In genomic region chr7:1536105-1536767, GRCh38 we compare ENCODE assay signal across 11 cellular contexts. TPM values are rescaled to one million over a fixed set of nuclear protein-coding genes. Genes with fewer than 3 reads are reported as not detected.
DNase-seq lines count a peak whose midpoint lies in the region; ATAC-seq, FAIRE-seq and TF ChIP-seq lines count a peak whose summit lies in the region.
"Had no signal": no experiment of that assay in that cellular context is flagged by ENCODE, and none has a peak within 500 bp of the region (broad histone marks: within the 10 kb centered on the region; RNA-seq: fewer than 3 reads in every experiment).

No MANE protein-coding gene starts in this region.

- peaks cover 100% of the 10 kb centered on the region for H3K36me3 Mint-ChIP-seq in Calu3 (ENCODE audit: insufficient read depth, unreplicated experiment)
- H3K36me3 Mint-ChIP-seq: activated naive CD8-positive, alpha-beta T cell had no signal

- H3K9me3 Mint-ChIP-seq in Calu3 (ENCODE audit: low read depth, unreplicated experiment), result no peaks in the 10 kb centered on the region

- TF ChIP-seq EP300 in HepG2 (IDR thresholded peaks at IDR 0.05; ENCODE audit: low read depth in 2 of 2, low read length in 2 of 2) (no peak), HepG2 (CRISPR knock-in tag; IDR thresholded peaks at IDR 0.05; ENCODE audit: borderline replicate concordance) (no peak)

- H3K4me1 ChIP-seq in HepG2 (ENCODE audit: insufficient read depth, low read length) (peaks cover 60% of the 10 kb centered on the region), small intestine (ENCODE audit: control insufficient read depth in 2 of 2, insufficient read depth in 1 of 2, low read depth in 1 of 2, low read length in 1 of 2) (peaks cover 4 to 19% of the 10 kb centered on the region in 2 donors)

- in situ Hi-C loops in brain microvascular endothelial cell (cut with HindIII; ENCODE audit: low pct_ligation_motif_present, low sequenced_read_pairs) (no loop called here), HepG2 (cut with HindIII; ENCODE audit: extremely low pct_ligation_motif_present, low pct_unique_long_range_greater_than_20kb) (no loop called here)

- H3K27me3 Mint-ChIP-seq in Calu3 (ENCODE audit: unreplicated experiment), result no peaks in the 10 kb centered on the region
- H3K27me3 Mint-ChIP-seq: activated naive CD8-positive, alpha-beta T cell had no signal

- TSS peak; percentile 3 for BruUV-seq in Calu3 (replicated peaks; lab: Mats Ljungman, UMichigan)
- no TSS peak for BruUV-seq in HepG2 (replicated peaks; lab: Mats Ljungman, UMichigan)

- H3K4me1 Mint-ChIP-seq in Calu3 (ENCODE audit: low read depth, unreplicated experiment), result peaks cover 53% of the 10 kb centered on the region

- TF ChIP-seq CTCF in Calu3 (IDR thresholded peaks at IDR 0.05; ENCODE audit: unreplicated experiment) (no peak), brain microvascular endothelial cell (IDR thresholded peaks at IDR 0.05; ENCODE audit: low read depth, low read length, missing control alignments) (no peak), HepG2 (CRISPR knock-in tag; IDR thresholded peaks at IDR 0.05) (no peak), GM10248 (IDR thresholded peaks at IDR 0.05; ENCODE audit: control extremely low read depth, extremely low read depth, low read depth, missing control alignments) (no peak)

- FAIRE-seq in HepG2 (lab: Jason Lieb, UNC), result no peak
- no peak for FAIRE-seq in small intestine (lab: Jason Lieb, UNC)

- peaks cover 60% of the 10 kb centered on the region for H3K79me2 ChIP-seq in HepG2 (ENCODE audit: insufficient read depth, low read length)

- H3K27ac ChIP-seq in brain microvascular endothelial cell (peak overlapping the region; percentile 99), HepG2 (ENCODE audit: extremely low read length, insufficient read depth, low read length) (peak overlapping the region; percentile 85), small intestine (ENCODE audit: low read depth in 1 of 2, low read length in 1 of 2) (peak overlapping the region; percentile 92 to 98)
- H3K27ac ChIP-seq: WERI-Rb-1 had no signal

- no peak overlapping the region for H2AFZ ChIP-seq in HepG2 (ENCODE audit: low read length)

- TF ChIP-seq RAD21 in HepG2 (CRISPR knock-in tag; IDR thresholded peaks at IDR 0.05), result no peak

- peaks cover 26% of the 10 kb centered on the region for H3K36me3 ChIP-seq in brain microvascular endothelial cell (replicated peaks)
- H3K36me3 ChIP-seq in HepG2 (replicated peaks in 1 of 2; ENCODE audit: control insufficient read depth in 1 of 2, insufficient read depth in 2 of 2, low read length in 2 of 2), result peaks cover 15 to 25% of the 10 kb centered on the region in 2 experiments; a peak in 4 of 5 replicates
- peaks cover 10 to 17% of the 10 kb centered on the region in 2 donors for H3K36me3 ChIP-seq in small intestine (ENCODE audit: control insufficient read depth in 2 of 2, insufficient read depth in 2 of 2, low read length in 2 of 2)

- peaks cover 15% of the 10 kb centered on the region; the same call in 1 of the 2 replicates for H4K20me1 ChIP-seq in HepG2 (ENCODE audit: insufficient read depth, low read length)

- H3K27me3 ChIP-seq in brain microvascular endothelial cell (replicated peaks) (no peaks in the 10 kb centered on the region), HepG2 (ENCODE audit: control insufficient read depth in 1 of 2, insufficient read depth in 2 of 2, low read length in 2 of 2) (no peaks in the 10 kb centered on the region; a peak in 1 of 5 replicates), small intestine (ENCODE audit: control insufficient read depth in 2 of 2, insufficient read depth in 2 of 2, low read length in 2 of 2) (no peaks in the 10 kb centered on the region)

- ATAC-seq in HepG2 (no peak), GM21737 (IDR thresholded peaks at IDR 0.05; ENCODE audit: unreplicated experiment) (no peak)

- peak overlapping the region; percentile 82 for H3K9ac ChIP-seq in HepG2 (ENCODE audit: insufficient read depth, low read depth, low read length)

- intact Hi-C loops in Calu3 (cut with micrococcal nuclease; ENCODE audit: unreplicated experiment), result no loop called here
- intact Hi-C loops in HepG2 (cut with micrococcal nuclease; ENCODE audit: unreplicated experiment), result loop anchor here (2.0 kb wide), 2 partner anchors 19 to 29 kb away; no protein-coding TSS in a partner anchor

- no peaks in the 10 kb centered on the region for H3K9me3 ChIP-seq in HepG2 (ENCODE audit: low read length)
- H3K9me3 ChIP-seq in small intestine (ENCODE audit: control insufficient read depth, low read depth), result no peaks in the 10 kb centered on the region

- CTCF ChIA-PET in Calu3 (lab: Charles Lee) (interaction anchor here (1.1 to 1.9 kb wide), 2 partner anchors 19 to 79 kb away, joined by 3 to 29 read pairs; partner anchors contain the start of gene TMEM184A), HepG2 (lab: Yijun Ruan, JAX; ENCODE audit: low intra/inter-chr PET ratio, low total read pairs) (no interaction called here), GM10248 (lab: Yijun Ruan, JAX) (no interaction called here)

- TF ChIP-seq POLR2A in HepG2 (IDR thresholded peaks at IDR 0.05; ENCODE audit: insufficient read depth in 1 of 2, low read depth in 2 of 2, low read length in 2 of 2), result no peak

- DNase-seq in Calu3 (no peak), brain microvascular endothelial cell (no peak), HepG2 (ENCODE audit: low spot score) (no peak), small intestine (no peak), NOMO-1 treated with DMSO at 0.1 percent for 48 hours (lab: John Stamatoyannopoulos, UW; ENCODE audit: unreplicated experiment) (no peak), COR-L47 (lab: John Stamatoyannopoulos, UW) (no peak), GM10248 (ENCODE audit: extremely low spot score) (no peak)
- DNase-seq: DMS153, WERI-Rb-1 had no signal

- WGBS in HepG2 (ENCODE audit: low lambda C conversion rate), result 90% methylated on average over 15 of the region's 34 CpGs
- 83% methylated on average over 34 of the region's 34 CpGs for WGBS in small intestine, 3 donors

- peak overlapping the region; percentile 31 for H3K4me3 ChIP-seq in brain microvascular endothelial cell (ENCODE audit: low read depth, low read length)
- H3K4me3 ChIP-seq in HepG2 (replicated peaks in 1 of 3; ENCODE audit: insufficient read depth in 1 of 3, low read depth in 2 of 3, low read length in 3 of 3), result peak overlapping the region in 2 of 3 experiments; percentile 33 to 68; a peak in 3 of 6 replicates
- peak overlapping the region in 1 of 2 donors; percentile 53 for H3K4me3 ChIP-seq in small intestine (ENCODE audit: low read depth in 1 of 2, low read length in 2 of 2)

- POLR2A ChIA-PET in HepG2 (lab: Yijun Ruan, JAX), result interaction anchor here (1.2 to 7.0 kb wide), 4 partner anchors 20 to 34 kb away, joined by 5 to 108 read pairs (median 12); partner anchors contain the start of genes PSMG3 and TMEM184A
- POLR2A ChIA-PET in GM10248 (lab: Yijun Ruan, JAX), result no interaction called here

- peak overlapping the region; percentile 83 for H3K4me2 ChIP-seq in HepG2 (ENCODE audit: low read depth, low read length)

- peak overlapping the region; percentile 98 for H3K27ac Mint-ChIP-seq in Calu3 (ENCODE audit: unreplicated experiment)
- H3K27ac Mint-ChIP-seq: activated naive CD8-positive, alpha-beta T cell had no signal

- peak overlapping the region; percentile 85 for H3K4me3 Mint-ChIP-seq in Calu3 (ENCODE audit: low read depth, unreplicated experiment)
- H3K4me3 Mint-ChIP-seq: activated naive CD8-positive, alpha-beta T cell had no signal

RNA-seq across cellular contexts. Expression of gene MAFK, which starts 5.7 kb away (rescaled TPM):
- total RNA-seq in Calu3 (2022) (105 and 113 TPM in 2 replicates), HepG2 (2016; rRNA removed; fragmentation: Illumina TruSeq; extraction: Trizol) (9.2 and 10.4 TPM in 2 replicates)
- 1.4 and 1.5 TPM in 2 replicates for total RNA-seq in HepG2 (2016; cell fraction: cytosol; rRNA removed; fragmentation: Illumina TruSeq; extraction: Trizol; ENCODE audit: low read depth)
- total RNA-seq in HepG2 (2016; cell fraction: insoluble cytoplasmic fraction; rRNA removed; fragmentation: Illumina TruSeq; extraction: Trizol), result 8.1 and 11.1 TPM in 2 replicates
- total RNA-seq in HepG2 (2016; cell fraction: membrane; rRNA removed; fragmentation: Illumina TruSeq; extraction: Trizol), result 4.0 and 4.6 TPM in 2 replicates
- 6.5 TPM in 2 replicates for total RNA-seq in HepG2 (2016; cell fraction: nucleus; rRNA removed; fragmentation: Illumina TruSeq; extraction: Trizol)
- polyA plus RNA-seq in HepG2 (2011; rRNA removed) (7.3 and 13.8 TPM in 2 replicates), small intestine (10 to 100 TPM; 26.1 to 34.2 (median 29.7) TPM)
- polyA plus RNA-seq in HepG2 (2011; cell fraction: cytosol; rRNA removed), result 6.2 and 7.3 TPM in 2 replicates
- 63.2 and 72.7 TPM in 2 replicates for polyA plus RNA-seq in HepG2 (2011; cell fraction: nucleus; rRNA removed)
- polyA plus RNA-seq in HepG2 (2012), result 15.2 and 31.6 TPM in 2 replicates
- 0.54 and 0.61 TPM in 2 replicates for polyA plus RNA-seq in HepG2 (2016; cell fraction: cytosol; fragmentation: Illumina TruSeq; extraction: Trizol; ENCODE audit: low read depth)
- 6.5 and 8.2 TPM in 2 replicates for polyA plus RNA-seq in HepG2 (2016; cell fraction: insoluble cytoplasmic fraction; fragmentation: Illumina TruSeq; extraction: Trizol; ENCODE audit: low read depth)
- 1.9 TPM in 2 replicates for polyA plus RNA-seq in HepG2 (2016; cell fraction: membrane; fragmentation: Illumina TruSeq; extraction: Trizol; ENCODE audit: low read depth)
- 19.6 and 20.9 TPM in 2 replicates for polyA plus RNA-seq in HepG2 (2016; cell fraction: nucleus; fragmentation: Illumina TruSeq; extraction: Trizol; ENCODE audit: insufficient read depth, low read depth)
- polyA minus RNA-seq in HepG2 (2011; rRNA and poly(A)+ RNA removed; ENCODE audit: low replicate concordance), result 11.1 and 17.4 TPM in 2 replicates
- 12.7 and 12.8 TPM in 2 replicates for polyA minus RNA-seq in HepG2 (2011; cell fraction: cytosol; rRNA and poly(A)+ RNA removed)
- polyA minus RNA-seq in HepG2 (2011; cell fraction: nucleus; rRNA and poly(A)+ RNA removed), result 10.8 and 12.7 TPM in 2 replicates

RNA-seq across cellular contexts. Expression of gene TMEM184A, which starts 19.8 kb away (rescaled TPM):
- 61.9 and 75.8 TPM in 2 replicates for total RNA-seq in Calu3 (2022)
- 3.1 and 9.5 TPM in 2 replicates for total RNA-seq in HepG2 (2016; rRNA removed; fragmentation: Illumina TruSeq; extraction: Trizol)
- total RNA-seq in HepG2 (2016; cell fraction: cytosol; rRNA removed; fragmentation: Illumina TruSeq; extraction: Trizol; ENCODE audit: low read depth), result 4.3 and 4.6 TPM in 2 replicates
- 3.8 and 10.6 TPM in 2 replicates for total RNA-seq in HepG2 (2016; cell fraction: insoluble cytoplasmic fraction; rRNA removed; fragmentation: Illumina TruSeq; extraction: Trizol)
- 5.7 and 6.3 TPM in 2 replicates for total RNA-seq in HepG2 (2016; cell fraction: membrane; rRNA removed; fragmentation: Illumina TruSeq; extraction: Trizol)
- total RNA-seq in HepG2 (2016; cell fraction: nucleus; rRNA removed; fragmentation: Illumina TruSeq; extraction: Trizol), result 11.4 and 11.7 TPM in 2 replicates
- polyA plus RNA-seq in HepG2 (2011; rRNA removed), result 20.4 and 33.1 TPM in 2 replicates
- 9.9 and 13.2 TPM in 2 replicates for polyA plus RNA-seq in HepG2 (2011; cell fraction: cytosol; rRNA removed)
- polyA plus RNA-seq in HepG2 (2011; cell fraction: nucleus; rRNA removed), result 144 and 175 TPM in 2 replicates
- 8.4 and 10.9 TPM in 2 replicates for polyA plus RNA-seq in HepG2 (2012)
- polyA plus RNA-seq in HepG2 (2016; cell fraction: cytosol; fragmentation: Illumina TruSeq; extraction: Trizol; ENCODE audit: low read depth), result 3.6 and 4.0 TPM in 2 replicates
- polyA plus RNA-seq in HepG2 (2016; cell fraction: insoluble cytoplasmic fraction; fragmentation: Illumina TruSeq; extraction: Trizol; ENCODE audit: low read depth), result 4.3 and 5.0 TPM in 2 replicates
- 4.3 and 5.3 TPM in 2 replicates for polyA plus RNA-seq in HepG2 (2016; cell fraction: membrane; fragmentation: Illumina TruSeq; extraction: Trizol; ENCODE audit: low read depth)
- 25.4 and 29.2 TPM in 2 replicates for polyA plus RNA-seq in HepG2 (2016; cell fraction: nucleus; fragmentation: Illumina TruSeq; extraction: Trizol; ENCODE audit: insufficient read depth, low read depth)
- polyA minus RNA-seq in HepG2 (2011; rRNA and poly(A)+ RNA removed; ENCODE audit: low replicate concordance), result 70.5 and 85.2 TPM in 2 replicates
- 6.3 and 12.4 TPM in 2 replicates for polyA minus RNA-seq in HepG2 (2011; cell fraction: cytosol; rRNA and poly(A)+ RNA removed)
- polyA minus RNA-seq in HepG2 (2011; cell fraction: nucleus; rRNA and poly(A)+ RNA removed), result 27.6 and 31.7 TPM in 2 replicates
- polyA plus RNA-seq in small intestine, result 10 to 100 TPM; 30.0 to 55.0 (median 37.4) TPM

RNA-seq across cellular contexts. Expression of gene INTS1, which starts 32.0 kb away (rescaled TPM):
- 177 and 192 TPM in 2 replicates for total RNA-seq in Calu3 (2022)
- 17.3 and 29.0 TPM in 2 replicates for total RNA-seq in HepG2 (2016; rRNA removed; fragmentation: Illumina TruSeq; extraction: Trizol)
- 5.1 and 5.5 TPM in 2 replicates for total RNA-seq in HepG2 (2016; cell fraction: cytosol; rRNA removed; fragmentation: Illumina TruSeq; extraction: Trizol; ENCODE audit: low read depth)
- 10.4 and 29.7 TPM in 2 replicates for total RNA-seq in HepG2 (2016; cell fraction: insoluble cytoplasmic fraction; rRNA removed; fragmentation: Illumina TruSeq; extraction: Trizol)
- 7.6 and 9.1 TPM in 2 replicates for total RNA-seq in HepG2 (2016; cell fraction: membrane; rRNA removed; fragmentation: Illumina TruSeq; extraction: Trizol)
- 41.5 and 48.7 TPM in 2 replicates for total RNA-seq in HepG2 (2016; cell fraction: nucleus; rRNA removed; fragmentation: Illumina TruSeq; extraction: Trizol)
- 13.7 and 18.2 TPM in 2 replicates for polyA plus RNA-seq in HepG2 (2011; rRNA removed)
- polyA plus RNA-seq in HepG2 (2011; cell fraction: cytosol; rRNA removed), result 13.7 and 18.1 TPM in 2 replicates
- polyA plus RNA-seq in HepG2 (2011; cell fraction: nucleus; rRNA removed), result 167 and 254 TPM in 2 replicates
- 20.5 and 22.5 TPM in 2 replicates for polyA plus RNA-seq in HepG2 (2012)
- polyA plus RNA-seq in HepG2 (2016; cell fraction: cytosol; fragmentation: Illumina TruSeq; extraction: Trizol; ENCODE audit: low read depth), result 3.9 and 4.3 TPM in 2 replicates
- polyA plus RNA-seq in HepG2 (2016; cell fraction: insoluble cytoplasmic fraction; fragmentation: Illumina TruSeq; extraction: Trizol; ENCODE audit: low read depth), result 11.9 and 26.2 TPM in 2 replicates
- polyA plus RNA-seq in HepG2 (2016; cell fraction: membrane; fragmentation: Illumina TruSeq; extraction: Trizol; ENCODE audit: low read depth), result 6.0 and 6.1 TPM in 2 replicates
- polyA plus RNA-seq in HepG2 (2016; cell fraction: nucleus; fragmentation: Illumina TruSeq; extraction: Trizol; ENCODE audit: insufficient read depth, low read depth), result 118 and 123 TPM in 2 replicates
- 33.5 and 55.8 TPM in 2 replicates for polyA minus RNA-seq in HepG2 (2011; rRNA and poly(A)+ RNA removed; ENCODE audit: low replicate concordance)
- 18.4 and 23.7 TPM in 2 replicates for polyA minus RNA-seq in HepG2 (2011; cell fraction: cytosol; rRNA and poly(A)+ RNA removed)
- polyA minus RNA-seq in HepG2 (2011; cell fraction: nucleus; rRNA and poly(A)+ RNA removed), result 25.5 and 29.1 TPM in 2 replicates
- 10 to 100 TPM; 56.5 to 83.2 (median 81.4) TPM for polyA plus RNA-seq in small intestine

RNA-seq across cellular contexts. Expression of gene PSMG3, which starts 33.6 kb away (rescaled TPM):
- 64.0 and 67.2 TPM in 2 replicates for total RNA-seq in Calu3 (2022)
- 46.7 and 48.4 TPM in 2 replicates for total RNA-seq in HepG2 (2016; rRNA removed; fragmentation: Illumina TruSeq; extraction: Trizol)
- 83.1 and 98.2 TPM in 2 replicates for total RNA-seq in HepG2 (2016; cell fraction: cytosol; rRNA removed; fragmentation: Illumina TruSeq; extraction: Trizol; ENCODE audit: low read depth)
- 50.6 and 51.2 TPM in 2 replicates for total RNA-seq in HepG2 (2016; cell fraction: insoluble cytoplasmic fraction; rRNA removed; fragmentation: Illumina TruSeq; extraction: Trizol)
- 102 and 118 TPM in 2 replicates for total RNA-seq in HepG2 (2016; cell fraction: membrane; rRNA removed; fragmentation: Illumina TruSeq; extraction: Trizol)
- total RNA-seq in HepG2 (2016; cell fraction: nucleus; rRNA removed; fragmentation: Illumina TruSeq; extraction: Trizol), result 24.1 and 28.4 TPM in 2 replicates
- polyA plus RNA-seq in HepG2 (2011; rRNA removed), result 29.3 and 29.6 TPM in 2 replicates
- polyA plus RNA-seq in HepG2 (2011; cell fraction: cytosol; rRNA removed), result 36.1 and 44.9 TPM in 2 replicates
- polyA plus RNA-seq in HepG2 (2011; cell fraction: nucleus; rRNA removed), result 29.2 and 39.8 TPM in 2 replicates
- polyA plus RNA-seq in HepG2 (2012), result 15.8 and 28.3 TPM in 2 replicates
- polyA plus RNA-seq in HepG2 (2016; cell fraction: cytosol; fragmentation: Illumina TruSeq; extraction: Trizol; ENCODE audit: low read depth), result 72.7 and 106 TPM in 2 replicates
- polyA plus RNA-seq in HepG2 (2016; cell fraction: insoluble cytoplasmic fraction; fragmentation: Illumina TruSeq; extraction: Trizol; ENCODE audit: low read depth), result 49.5 and 55.3 TPM in 2 replicates
- 82.6 and 104 TPM in 2 replicates for polyA plus RNA-seq in HepG2 (2016; cell fraction: membrane; fragmentation: Illumina TruSeq; extraction: Trizol; ENCODE audit: low read depth)
- 48.5 and 51.1 TPM in 2 replicates for polyA plus RNA-seq in HepG2 (2016; cell fraction: nucleus; fragmentation: Illumina TruSeq; extraction: Trizol; ENCODE audit: insufficient read depth, low read depth)
- 17.7 and 43.7 TPM in 2 replicates for polyA minus RNA-seq in HepG2 (2011; rRNA and poly(A)+ RNA removed; ENCODE audit: low replicate concordance)
- polyA minus RNA-seq in HepG2 (2011; cell fraction: cytosol; rRNA and poly(A)+ RNA removed), result 8.9 and 9.7 TPM in 2 replicates
- polyA minus RNA-seq in HepG2 (2011; cell fraction: nucleus; rRNA and poly(A)+ RNA removed), result 4.7 and 6.2 TPM in 2 replicates
- polyA plus RNA-seq in small intestine, result 10 to 100 TPM; 67.0 to 73.1 (median 72.7) TPM
